In genomic region chrX:132594129-132594528, GRCh38 we compare ENCODE assay signal across 16 cellular contexts.
DNase-seq lines count a peak whose midpoint lies in the region; ATAC-seq lines count a peak whose summit lies in the region.
"Had no signal": no experiment of that assay in that cellular context is flagged by ENCODE, and none has a peak within 500 bp of the region (broad histone marks: within the 10 kb centered on the region; RNA-seq: fewer than 3 reads in every experiment).

No MANE protein-coding gene starts in this region.

- H3K9me2 ChIP-seq in GM23248 (ENCODE audit: insufficient read depth), result no peaks in the 10 kb centered on the region

- H3K4me1 Mint-ChIP-seq in activated T-helper 17 cell treated with anti-CD3 and anti-CD28 coated beads, Interleukin-2, amount 50 U/mL, for 72 hours, result no peaks in the 10 kb centered on the region
- H3K4me1 Mint-ChIP-seq: CD4-positive, CD25-positive, alpha-beta regulatory T cell had no signal

- H3F3A ChIP-seq in GM23248 (ENCODE audit: insufficient read depth), result no peaks in the 10 kb centered on the region

- H2AFZ ChIP-seq in GM23248, result no peak overlapping the region

- H3K9ac ChIP-seq in GM23248, result no peak overlapping the region

- no peak overlapping the region for H3K4me2 ChIP-seq in GM23248 (ENCODE audit: unreplicated experiment)

- no peaks in the 10 kb centered on the region for H3K36me3 Mint-ChIP-seq in activated T-helper 17 cell treated with anti-CD3 and anti-CD28 coated beads, Interleukin-2, amount 50 U/mL, for 72 hours (ENCODE audit: low read depth)
- H3K36me3 Mint-ChIP-seq: CD4-positive, CD25-positive, alpha-beta regulatory T cell had no signal

- H3K27me3 Mint-ChIP-seq in activated T-helper 17 cell treated with anti-CD3 and anti-CD28 coated beads, Interleukin-2, amount 50 U/mL, for 72 hours, result no peaks in the 10 kb centered on the region
- H3K27me3 Mint-ChIP-seq: CD4-positive, CD25-positive, alpha-beta regulatory T cell had no signal

- intact Hi-C loops in left colon (cut with DNase I, micrococcal nuclease), result no loop called here

- H3K9me3 Mint-ChIP-seq in activated T-helper 17 cell treated with anti-CD3 and anti-CD28 coated beads, Interleukin-2, amount 50 U/mL, for 72 hours, result no peaks in the 10 kb centered on the region
- H3K9me3 Mint-ChIP-seq: CD4-positive, CD25-positive, alpha-beta regulatory T cell had no signal

- no peaks in the 10 kb centered on the region for H3K27me3 ChIP-seq in GM23248 (replicated peaks; ENCODE audit: insufficient read depth)

- no peaks in the 10 kb centered on the region for H3K9me3 ChIP-seq in GM23248 (ENCODE audit: low read depth)

- 11 to 19% methylated on average over 5 of the region's 5 CpGs for WGBS in GM23248 (ENCODE audit: low coverage in 1 of 2, low lambda C conversion rate in 2 of 2, missing lambda C conversion rate in 2 of 2), 2 experiments

- H3K36me3 ChIP-seq in GM23248 (ENCODE audit: low read depth), result no peaks in the 10 kb centered on the region

- H4K20me1 ChIP-seq in GM23248 (ENCODE audit: insufficient read depth), result no peaks in the 10 kb centered on the region

- H3K4me1 ChIP-seq in GM23248 (ENCODE audit: insufficient read depth), result 0 out of 2 replicates have a peak, but pooled peaks cover 5% of the 10 kb centered on the region

- H3K4me3 ChIP-seq in GM23248, result no peak overlapping the region

- H3K4me3 Mint-ChIP-seq in activated T-helper 17 cell treated with anti-CD3 and anti-CD28 coated beads, Interleukin-2, amount 50 U/mL, for 72 hours, result no peak overlapping the region
- H3K4me3 Mint-ChIP-seq: CD4-positive, CD25-positive, alpha-beta regulatory T cell had no signal

- H3K27ac Mint-ChIP-seq in activated T-helper 17 cell treated with anti-CD3 and anti-CD28 coated beads, Interleukin-2, amount 50 U/mL, for 72 hours, result no peak overlapping the region
- H3K27ac Mint-ChIP-seq: CD4-positive, CD25-positive, alpha-beta regulatory T cell had no signal

- no peaks in the 10 kb centered on the region for H3K79me2 ChIP-seq in GM23248 (ENCODE audit: insufficient read depth)

- no peak overlapping the region for H3K27ac ChIP-seq in GM23248
- no peak overlapping the region for H3K27ac ChIP-seq in epithelial cell of prostate

- DNase-seq in GM23248, result peak; percentile 51
- DNase-seq in NCI-H82 (lab: John Stamatoyannopoulos, UW), result peak; percentile 68
- DNase-seq in epithelial cell of prostate (ENCODE audit: low read depth, low spot score), result peak; percentile 29
- DNase-seq in left lobe of liver (ENCODE audit: low spot score), result no peak
- no peak for DNase-seq in left colon
- no peak for DNase-seq in activated CD4-positive, CD25-positive, alpha-beta regulatory T cell (lab: John Stamatoyannopoulos, UW)
- DNase-seq: Calu3; CD4-positive, CD25-positive, alpha-beta regulatory T cell; GDM1; GOT3; NCI-H1417 treated with DMSO at 0.1 percent for 48 hours; SHP77 had no signal

- in situ Hi-C loops in GM23248 (cut with MboI), result no loop called here

- ATAC-seq in left lobe of liver (peak; percentile 96), HG02970 (IDR thresholded peaks at IDR 0.05; ENCODE audit: low FRiP score, unreplicated experiment) (no peak), left colon (no peak)
- no peak for ATAC-seq in activated T-helper 17 cell treated with anti-CD3 and anti-CD28 coated beads, Interleukin-2, amount 50 U/mL, for 72 hours (replicated peaks)
- ATAC-seq: Panc1, SK-N-SH treated with all-trans-retinoic acid at 6 μM for 48 hours had no signal

Comparison
In these comparisons a context has a peak if more than half of its experiments do, and no peak if none do; other contexts are left out.
1. DNase-seq: peak in GM23248 (single experiment), NCI-H82 (single experiment) and epithelial cell of prostate (single experiment); none in left lobe of liver (single experiment), left colon (0 of 2) and activated CD4-positive, CD25-positive, alpha-beta regulatory T cell (0 of 4).